23 cellular contexts compared by ENCODE assay signal in the genomic region with DNA sequence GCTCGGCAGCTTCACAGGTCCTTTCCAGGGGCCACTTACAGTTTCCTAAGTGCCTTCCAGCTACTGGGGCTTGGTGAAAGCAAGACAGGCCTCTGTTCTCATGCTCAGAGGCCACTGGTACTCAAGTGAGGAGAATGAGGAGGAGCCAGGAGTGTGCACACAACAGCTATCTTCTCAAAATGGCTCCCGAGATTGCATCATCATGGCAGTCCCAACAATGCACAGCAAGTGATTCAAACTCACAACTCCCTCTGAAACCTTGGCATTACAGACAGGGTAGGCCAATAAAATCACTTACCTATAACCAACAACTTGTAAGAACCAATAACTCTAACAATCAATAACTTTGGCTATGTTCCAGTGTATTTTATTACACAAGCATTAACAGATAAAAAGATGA.
A peak's percentile ranks its signal among the peaks of the same experiment; 100 is the strongest.
DNase-seq lines count a peak whose midpoint lies in the region; ATAC-seq, FAIRE-seq and TF ChIP-seq lines count a peak whose summit lies in the region.
"Had no signal": no experiment of that assay in that cellular context is flagged by ENCODE, and none has a peak within 500 bp of the region (broad histone marks: within the 10 kb centered on the region; RNA-seq: fewer than 3 reads in every experiment).

No MANE protein-coding gene starts in this region.

- POLR2A ChIA-PET in activated CD4-positive, alpha-beta T cell treated with anti-CD3 and anti-CD28 coated beads for 36 hours (lab: Charles Lee): no interaction called here
- POLR2A ChIA-PET in K562 (lab: Yijun Ruan, JAX) (no interaction called here), HepG2 (lab: Yijun Ruan, JAX) (no interaction called here)

- H3K27ac ChIP-seq in K562 (ENCODE audit: extremely low read depth, low read depth, low read length): no peak overlapping the region
- H3K27ac ChIP-seq in HepG2 (ENCODE audit: extremely low read length, insufficient read depth, low read length): no peak overlapping the region
- H3K27ac ChIP-seq in testis: no peak overlapping the region
- no peak overlapping the region for H3K27ac ChIP-seq in caudate nucleus (ENCODE audit: low read depth, low read length)
- H3K27ac ChIP-seq in left ventricle myocardium inferior (replicated peaks): no peak overlapping the region
- H3K27ac ChIP-seq: BLaER1 treated with 17β-estradiol and CSF1 and Interleukin-3, amounts not matched to agents 10 nM and 100 nM had no signal

- BruUV-seq in K562 (replicated peaks; lab: Mats Ljungman, UMichigan) (no TSS peak), HepG2 (replicated peaks; lab: Mats Ljungman, UMichigan) (no TSS peak)

- H3K4me1 ChIP-seq in K562 (replicated peaks in 1 of 2; ENCODE audit: control insufficient read depth in 2 of 2, insufficient read depth in 2 of 2, low read length in 2 of 2): peaks cover 0 to 7% of the 10 kb centered on the region in 2 experiments; a peak in 2 of 5 replicates
- H3K4me1 ChIP-seq in HepG2 (ENCODE audit: insufficient read depth, low read length): peaks cover 12% of the 10 kb centered on the region; the same call in 1 of the 2 replicates
- H3K4me1 ChIP-seq in testis: no peaks in the 10 kb centered on the region
- H3K4me1 ChIP-seq in left ventricle myocardium inferior: no peaks in the 10 kb centered on the region
- H3K4me1 ChIP-seq: BLaER1 treated with 17β-estradiol and CSF1 and Interleukin-3, amounts not matched to agents 10 nM and 100 nM had no signal

- no peaks in the 10 kb centered on the region for H3K9me3 Mint-ChIP-seq in activated CD4-positive, alpha-beta T cell treated with anti-CD3 and anti-CD28 coated beads, Interleukin-2, amount 10 ng/mL, durations not matched to agents 24 days and 14 days
- H3K9me3 Mint-ChIP-seq in activated CD4-positive, alpha-beta T cell treated with anti-CD3 and anti-CD28 coated beads for 36 hours (ENCODE audit: low read depth): no peaks in the 10 kb centered on the region
- H3K9me3 Mint-ChIP-seq: CD4-positive, CD25-positive, alpha-beta regulatory T cell; CD8-positive, alpha-beta memory T cell; H9 had no signal

- H3K27me3 ChIP-seq in K562 (ENCODE audit: control insufficient read depth in 2 of 2, insufficient read depth in 2 of 2, low read length in 2 of 2): no peaks in the 10 kb centered on the region
- no peaks in the 10 kb centered on the region for H3K27me3 ChIP-seq in HepG2 (ENCODE audit: control insufficient read depth in 1 of 2, insufficient read depth in 2 of 2, low read length in 2 of 2)
- no peaks in the 10 kb centered on the region for H3K27me3 ChIP-seq in testis
- no peaks in the 10 kb centered on the region for H3K27me3 ChIP-seq in left ventricle myocardium inferior (ENCODE audit: low read depth)
- H3K27me3 ChIP-seq: BLaER1 treated with 17β-estradiol and CSF1 and Interleukin-3, amounts not matched to agents 10 nM and 100 nM had no signal

- H4K20me1 ChIP-seq in K562 (replicated peaks; ENCODE audit: control insufficient read depth, insufficient read depth, low read length) (no peaks in the 10 kb centered on the region), HepG2 (ENCODE audit: insufficient read depth, low read length) (no peaks in the 10 kb centered on the region)

- FAIRE-seq in K562 (lab: Jason Lieb, UNC) (no peak), HepG2 (lab: Jason Lieb, UNC) (no peak)
- FAIRE-seq: GM12891, GM18507 had no signal

- H2AFZ ChIP-seq in K562 (ENCODE audit: low read depth, low read length) (no peak overlapping the region), HepG2 (ENCODE audit: low read length) (no peak overlapping the region)

- H3K4me3 Mint-ChIP-seq in activated CD4-positive, alpha-beta T cell treated with anti-CD3 and anti-CD28 coated beads, Interleukin-2, amount 10 ng/mL, durations not matched to agents 24 days and 14 days: no peak overlapping the region
- H3K4me3 Mint-ChIP-seq in activated CD4-positive, alpha-beta T cell treated with anti-CD3 and anti-CD28 coated beads for 36 hours: no peak overlapping the region
- H3K4me3 Mint-ChIP-seq: B cell; CD4-positive, CD25-positive, alpha-beta regulatory T cell; CD8-positive, alpha-beta memory T cell; H9 had no signal

- no peak for TF ChIP-seq RAD21 in K562 (CRISPR knock-in tag; conservative IDR thresholded peaks at IDR 0.05 in 1 of 2, IDR thresholded peaks at IDR 0.05 in 1 of 2)
- TF ChIP-seq RAD21 in HepG2 (CRISPR knock-in tag; IDR thresholded peaks at IDR 0.05): no peak

- H3K9ac ChIP-seq in K562 (ENCODE audit: insufficient read depth in 1 of 2, low read depth in 2 of 2, low read length in 2 of 2) (no peak overlapping the region), HepG2 (ENCODE audit: insufficient read depth, low read depth, low read length) (no peak overlapping the region)
- H3K9ac ChIP-seq: BLaER1 treated with 17β-estradiol and CSF1 and Interleukin-3, amounts not matched to agents 10 nM and 100 nM had no signal

- H3K9me3 ChIP-seq in K562 (replicated peaks; ENCODE audit: control insufficient read depth, insufficient read depth, low read depth, low read length) (no peaks in the 10 kb centered on the region), HepG2 (ENCODE audit: low read length) (no peaks in the 10 kb centered on the region), testis (no peaks in the 10 kb centered on the region), left ventricle myocardium inferior (replicated peaks) (no peaks in the 10 kb centered on the region)
- H3K9me3 ChIP-seq: BLaER1 treated with 17β-estradiol and CSF1 and Interleukin-3, amounts not matched to agents 10 nM and 100 nM had no signal

- no peaks in the 10 kb centered on the region for H3K27me3 Mint-ChIP-seq in activated CD4-positive, alpha-beta T cell treated with anti-CD3 and anti-CD28 coated beads, Interleukin-2, amount 10 ng/mL, durations not matched to agents 24 days and 14 days
- no peaks in the 10 kb centered on the region for H3K27me3 Mint-ChIP-seq in activated CD4-positive, alpha-beta T cell treated with anti-CD3 and anti-CD28 coated beads for 36 hours
- H3K27me3 Mint-ChIP-seq: B cell; CD4-positive, CD25-positive, alpha-beta regulatory T cell; CD8-positive, alpha-beta memory T cell had no signal

- TF ChIP-seq CTCF in NB4 (IDR thresholded peaks at IDR 0.05; ENCODE audit: low read depth, low read length) (no peak), K562 (IDR thresholded peaks at IDR 0.05 in 2 of 3, conservative IDR thresholded peaks at IDR 0.05 in 1 of 3; ENCODE audit: insufficient read depth in 2 of 3, low read depth in 1 of 3, low read length in 3 of 3) (no peak), HepG2 (CRISPR knock-in tag; IDR thresholded peaks at IDR 0.05) (no peak), testis (IDR thresholded peaks at IDR 0.05) (no peak), left ventricle myocardium inferior (IDR thresholded peaks at IDR 0.05; ENCODE audit: borderline replicate concordance) (no peak)

- TF ChIP-seq EP300 in K562 (IDR thresholded peaks at IDR 0.05; ENCODE audit: low read length): no peak
- TF ChIP-seq EP300 in HepG2 (IDR thresholded peaks at IDR 0.05; ENCODE audit: low read depth in 2 of 2, low read length in 2 of 2): no peak
- TF ChIP-seq EP300 in HepG2 (CRISPR knock-in tag; IDR thresholded peaks at IDR 0.05; ENCODE audit: borderline replicate concordance): no peak

- H3K9me1 ChIP-seq in K562 (ENCODE audit: control insufficient read depth, insufficient read depth, low read length): no peaks in the 10 kb centered on the region

- H3K36me3 ChIP-seq in K562 (ENCODE audit: control insufficient read depth, insufficient read depth, low read length): no peaks in the 10 kb centered on the region
- peaks cover 21 to 37% of the 10 kb centered on the region in 2 experiments for H3K36me3 ChIP-seq in HepG2 (replicated peaks in 1 of 2; ENCODE audit: control insufficient read depth in 1 of 2, insufficient read depth in 2 of 2, low read length in 2 of 2)
- no peaks in the 10 kb centered on the region for H3K36me3 ChIP-seq in testis (ENCODE audit: low read depth, missing control alignments)
- H3K36me3 ChIP-seq in left ventricle myocardium inferior: peaks cover 60% of the 10 kb centered on the region

- intact Hi-C loops in activated CD4-positive, alpha-beta T cell treated with anti-CD3 and anti-CD28 coated beads, Interleukin-2, amount 10 ng/mL, durations not matched to agents 24 days and 14 days (cut with micrococcal nuclease): no loop called here
- intact Hi-C loops in activated CD4-positive, alpha-beta T cell treated with anti-CD3 and anti-CD28 coated beads for 36 hours (cut with DNase I, micrococcal nuclease): no loop called here
- intact Hi-C loops in K562 (cut with micrococcal nuclease) (no loop called here), HepG2 (cut with micrococcal nuclease; ENCODE audit: unreplicated experiment) (no loop called here), testis (cut with DNase I; ENCODE audit: low total_unique reads) (loop anchor here (5.0 kb wide), 1 partner anchor 243 kb away; no protein-coding TSS in a partner anchor), left ventricle myocardium inferior (cut with micrococcal nuclease) (no loop called here)

- in situ Hi-C loops in K562 (cut with MboI) (no loop called here), HepG2 (cut with HindIII; ENCODE audit: extremely low pct_ligation_motif_present, low pct_unique_long_range_greater_than_20kb) (no loop called here)

- DNase-seq in activated CD4-positive, alpha-beta T cell treated with anti-CD3 and anti-CD28 coated beads, Interleukin-2, amount 10 ng/mL, durations not matched to agents 24 days and 14 days: peak; percentile 41
- DNase-seq in activated CD4-positive, alpha-beta T cell treated with anti-CD3 and anti-CD28 coated beads for 36 hours: no peak
- DNase-seq in NB4 (ENCODE audit: low read depth) (peak; percentile 19), K562 (ENCODE audit: extremely low read depth in 1 of 4, low spot score in 3 of 4) (no peak), HepG2 (ENCODE audit: low spot score) (no peak), testis (no peak), caudate nucleus (lab: John Stamatoyannopoulos, UW) (no peak), left ventricle myocardium inferior (no peak)
- DNase-seq: 8988T; CD4-positive, CD25-positive, alpha-beta regulatory T cell; CD8-positive, alpha-beta memory T cell; COR-L47; DMS 273 treated with DMSO at 0.1 percent for 48 hours; DMS53; DND-41; EL; GOT3; H9; KG1 had no signal

- no peak overlapping the region for H3K27ac Mint-ChIP-seq in activated CD4-positive, alpha-beta T cell treated with anti-CD3 and anti-CD28 coated beads, Interleukin-2, amount 10 ng/mL, durations not matched to agents 24 days and 14 days
- H3K27ac Mint-ChIP-seq in activated CD4-positive, alpha-beta T cell treated with anti-CD3 and anti-CD28 coated beads for 36 hours: no peak overlapping the region
- H3K27ac Mint-ChIP-seq: B cell; CD4-positive, CD25-positive, alpha-beta regulatory T cell; CD8-positive, alpha-beta memory T cell had no signal

- no peak for TF ChIP-seq POLR2A in NB4 (IDR thresholded peaks at IDR 0.05; ENCODE audit: extremely low read depth, insufficient read length)
- no peak for TF ChIP-seq POLR2A in K562 (conservative IDR thresholded peaks at IDR 0.05)
- TF ChIP-seq POLR2A in HepG2 (IDR thresholded peaks at IDR 0.05; ENCODE audit: insufficient read depth in 1 of 2, low read depth in 2 of 2, low read length in 2 of 2): no peak
- TF ChIP-seq POLR2A in testis (IDR thresholded peaks at IDR 0.05): no peak

- CTCF ChIA-PET in activated CD4-positive, alpha-beta T cell treated with anti-CD3 and anti-CD28 coated beads for 36 hours (lab: Charles Lee): no interaction called here
- CTCF ChIA-PET in K562 (lab: Yijun Ruan, JAX; ENCODE audit: low intra/inter-chr PET ratio) (no interaction called here), HepG2 (lab: Yijun Ruan, JAX; ENCODE audit: low intra/inter-chr PET ratio, low total read pairs) (no interaction called here)

- H3K4me2 ChIP-seq in K562 (ENCODE audit: insufficient read depth, low read length) (no peak overlapping the region), HepG2 (ENCODE audit: low read depth, low read length) (no peak overlapping the region)
- H3K4me2 ChIP-seq: BLaER1 treated with 17β-estradiol and CSF1 and Interleukin-3, amounts not matched to agents 10 nM and 100 nM had no signal

- H3K36me3 Mint-ChIP-seq in activated CD4-positive, alpha-beta T cell treated with anti-CD3 and anti-CD28 coated beads, Interleukin-2, amount 10 ng/mL, durations not matched to agents 24 days and 14 days (ENCODE audit: low read depth): peaks cover 31% of the 10 kb centered on the region
- H3K36me3 Mint-ChIP-seq in activated CD4-positive, alpha-beta T cell treated with anti-CD3 and anti-CD28 coated beads for 36 hours (ENCODE audit: low read depth): peaks cover 31% of the 10 kb centered on the region

- peaks cover 1% of the 10 kb centered on the region for H3K4me1 Mint-ChIP-seq in activated CD4-positive, alpha-beta T cell treated with anti-CD3 and anti-CD28 coated beads, Interleukin-2, amount 10 ng/mL, durations not matched to agents 24 days and 14 days
- no peaks in the 10 kb centered on the region for H3K4me1 Mint-ChIP-seq in activated CD4-positive, alpha-beta T cell treated with anti-CD3 and anti-CD28 coated beads for 36 hours
- H3K4me1 Mint-ChIP-seq: B cell; CD4-positive, CD25-positive, alpha-beta regulatory T cell had no signal

- H3K4me3 ChIP-seq in NB4 (ENCODE audit: low read depth, low read length): no peak overlapping the region
- no peak overlapping the region for H3K4me3 ChIP-seq in K562
- no peak overlapping the region for H3K4me3 ChIP-seq in HepG2 (replicated peaks in 1 of 3; ENCODE audit: insufficient read depth in 1 of 3, low read depth in 2 of 3, low read length in 3 of 3)
- no peak overlapping the region for H3K4me3 ChIP-seq in testis
- no peak overlapping the region for H3K4me3 ChIP-seq in left ventricle myocardium inferior
- H3K4me3 ChIP-seq: BLaER1 treated with 17β-estradiol and CSF1 and Interleukin-3, amounts not matched to agents 10 nM and 100 nM had no signal

- no peaks in the 10 kb centered on the region for H3K79me2 ChIP-seq in K562 (ENCODE audit: control insufficient read depth, insufficient read depth, low read length)
- H3K79me2 ChIP-seq in HepG2 (ENCODE audit: insufficient read depth, low read length): no peaks in the 10 kb centered on the region

- no peak for ATAC-seq in activated CD4-positive, alpha-beta T cell treated with anti-CD3 and anti-CD28 coated beads for 36 hours
- 0 out of 3 replicates have a peak, but pooled peaks have one; percentile 22 for ATAC-seq in K562
- ATAC-seq in HepG2: no peak

- 20% methylated on average over 2 of the region's 2 CpGs for WGBS in K562 (ENCODE audit: insufficient coverage, low coverage, missing lambda C conversion rate)
- 75% methylated on average over 2 of the region's 2 CpGs for WGBS in HepG2 (ENCODE audit: low lambda C conversion rate)
- 96 to 97% methylated on average over 2 of the region's 2 CpGs for WGBS in testis, 2 donors

Comparison
In these comparisons a context has a peak if more than half of its experiments do, and no peak if none do; other contexts are left out.
1. DNase-seq: peak in activated CD4-positive, alpha-beta T cell treated with anti-CD3 and anti-CD28 coated beads, Interleukin-2, amount 10 ng/mL, durations not matched to agents 24 days and 14 days (single experiment) and NB4 (single experiment); none in activated CD4-positive, alpha-beta T cell treated with anti-CD3 and anti-CD28 coated beads for 36 hours (single experiment), K562 (0 of 4), HepG2 (single experiment), testis (single experiment), caudate nucleus (0 of 61) and left ventricle myocardium inferior (single experiment).